ENCODE assay signal across 1 cellular context in the genomic region with DNA sequence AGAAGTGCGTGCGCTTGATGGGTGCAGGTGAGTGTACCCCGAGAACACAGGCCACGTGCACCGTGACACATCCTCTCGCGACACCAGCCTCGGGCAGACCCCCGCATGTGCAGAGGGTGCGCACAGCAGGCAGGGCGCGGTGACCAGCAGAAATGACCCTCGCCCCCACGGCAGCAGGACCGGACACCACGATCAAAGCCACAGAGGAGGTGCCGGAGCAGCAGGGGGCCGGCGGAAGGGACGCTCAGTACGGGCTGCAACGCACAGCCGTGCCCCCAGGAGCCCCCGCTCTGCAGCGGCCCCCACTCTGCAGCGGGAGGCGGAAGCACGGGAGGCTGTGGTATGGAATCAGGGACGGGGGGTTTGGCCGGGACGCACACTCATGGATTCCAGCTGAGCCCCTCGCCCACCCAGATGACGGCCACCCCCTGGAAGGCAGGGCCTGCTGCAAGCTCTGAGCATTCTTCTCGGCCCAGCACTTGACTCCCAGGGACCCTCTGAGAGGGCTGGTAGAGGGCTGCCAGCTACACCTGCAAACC.
TF ChIP-seq lines count a peak whose summit lies in the region.

No MANE protein-coding gene starts in this region.

TF ChIP-seq in GM23338, 12 proteins besides CTCF, POLR2A, EP300 and RAD21:
- no peak for TF ChIP-seq EZH2 (IDR thresholded peaks at IDR 0.05; ENCODE audit: low read depth, unreplicated experiment)
TF ChIP-seq in GM23338: peak in this region for 0.
